Comparison of ENCODE assay signal across 1 cellular context in genomic region chr13:113153810-113154748, GRCh38.
A peak's percentile ranks its signal among the peaks of the same experiment; 100 is the strongest.
TF ChIP-seq lines count a peak whose summit lies in the region.

No MANE protein-coding gene starts in this region.

TF ChIP-seq in HepG2, 621 proteins besides CTCF, POLR2A, EP300 and RAD21 (continued from another document and continues in another):
- TF ChIP-seq ZBTB44 (CRISPR knock-in tag; IDR thresholded peaks at IDR 0.05) = peak; percentile 51; the same call in 1 of the 2 replicates
- TF ChIP-seq ZSCAN9 (CRISPR knock-in tag; IDR thresholded peaks at IDR 0.05; ENCODE audit: borderline replicate concordance) = 0 out of 2 replicates have a peak, but pooled peaks have one; percentile 54
- 0 out of 2 replicates have a peak, but pooled peaks have one; percentile 52 for TF ChIP-seq ZNF816 (CRISPR knock-in tag; IDR thresholded peaks at IDR 0.05; ENCODE audit: borderline replicate concordance)
- TF ChIP-seq ZNF446 (CRISPR knock-in tag; IDR thresholded peaks at IDR 0.05) = no peak
- peak; percentile 62 for TF ChIP-seq THRA (CRISPR knock-in tag; IDR thresholded peaks at IDR 0.05; ENCODE audit: borderline replicate concordance)
- TF ChIP-seq ARNTL (CRISPR knock-in tag; IDR thresholded peaks at IDR 0.05) = peak; percentile 79
- TF ChIP-seq GATAD2A (CRISPR knock-in tag; IDR thresholded peaks at IDR 0.05) = peak; percentile 24; the same call in 1 of the 2 replicates
- TF ChIP-seq ZNF770 (CRISPR knock-in tag; IDR thresholded peaks at IDR 0.05) = no peak
- peak; percentile 65; the same call in 1 of the 2 replicates for TF ChIP-seq TAF1 (CRISPR knock-in tag; IDR thresholded peaks at IDR 0.05)
- TF ChIP-seq ZBTB2 (CRISPR knock-in tag; IDR thresholded peaks at IDR 0.05; ENCODE audit: low read depth) = 0 out of 2 replicates have a peak, but pooled peaks have one; percentile 39
- TF ChIP-seq ZNF891 (CRISPR knock-in tag; IDR thresholded peaks at IDR 0.05) = no peak
- peak in 1 of 2 experiments; percentile 51; a peak in 1 of 4 replicates for TF ChIP-seq REST (IDR thresholded peaks at IDR 0.05; ENCODE audit: borderline replicate concordance in 1 of 2, low read depth in 1 of 2, low read length in 2 of 2)
- peak; percentile 20; the same call in 1 of the 2 replicates for TF ChIP-seq NCOA2 (CRISPR knock-in tag; IDR thresholded peaks at IDR 0.05)
- peak; percentile 58; the same call in 1 of the 2 replicates for TF ChIP-seq SIN3A (IDR thresholded peaks at IDR 0.05; ENCODE audit: borderline replicate concordance, low read depth, low read length)
- TF ChIP-seq BRD4 (CRISPR knock-in tag; IDR thresholded peaks at IDR 0.05) = peak; percentile 74
- no peak for TF ChIP-seq NCOA5 (CRISPR knock-in tag; IDR thresholded peaks at IDR 0.05)
- TF ChIP-seq TEAD3 (CRISPR knock-in tag; optimal IDR thresholded peaks at IDR 0.05; ENCODE audit: borderline replicate concordance) = peak; percentile 40
- peak; percentile 42; the same call in 1 of the 2 replicates for TF ChIP-seq RARA (CRISPR knock-in tag; IDR thresholded peaks at IDR 0.05)
- TF ChIP-seq SP5 (CRISPR knock-in tag; IDR thresholded peaks at IDR 0.05; ENCODE audit: borderline replicate concordance, low read depth) = peak; percentile 66; the same call in 1 of the 2 replicates
- TF ChIP-seq KAT8 (CRISPR knock-in tag; IDR thresholded peaks at IDR 0.05) = 0 out of 2 replicates have a peak, but pooled peaks have one; percentile 15
- 0 out of 2 replicates have a peak, but pooled peaks have one; percentile 37 for TF ChIP-seq MIXL1 (CRISPR knock-in tag; IDR thresholded peaks at IDR 0.05)
- TF ChIP-seq ZNF766 (CRISPR knock-in tag; IDR thresholded peaks at IDR 0.05; ENCODE audit: borderline replicate concordance) = 0 out of 2 replicates have a peak, but pooled peaks have one; percentile 38
- 0 out of 2 replicates have a peak, but pooled peaks have one; percentile 61 for TF ChIP-seq ZNF33A (CRISPR knock-in tag; IDR thresholded peaks at IDR 0.05; ENCODE audit: borderline replicate concordance)
- no peak; the same call in 1 of the 2 replicates for TF ChIP-seq TMF1 (CRISPR knock-in tag; IDR thresholded peaks at IDR 0.05; ENCODE audit: low read depth)
- TF ChIP-seq ZNF281 (CRISPR knock-in tag; IDR thresholded peaks at IDR 0.05; ENCODE audit: borderline replicate concordance) = peak; percentile 76; the same call in 1 of the 2 replicates
- 0 out of 2 replicates have a peak, but pooled peaks have one; percentile 15 for TF ChIP-seq PRDM4 (CRISPR knock-in tag; IDR thresholded peaks at IDR 0.05; ENCODE audit: borderline replicate concordance)
- TF ChIP-seq FOSL2 (CRISPR knock-in tag; IDR thresholded peaks at IDR 0.05) = peak; percentile 36; the same call in 1 of the 2 replicates
- peak; percentile 17; the same call in 1 of the 2 replicates for TF ChIP-seq ARID5B (CRISPR knock-in tag; IDR thresholded peaks at IDR 0.05)
- TF ChIP-seq MLXIP (CRISPR knock-in tag; IDR thresholded peaks at IDR 0.05; ENCODE audit: borderline replicate concordance) = 0 out of 2 replicates have a peak, but pooled peaks have one; percentile 23
